11 cellular contexts compared by ENCODE assay signal in genomic region chr14:50233335-50234250, GRCh38. TPM values are rescaled to one million over a fixed set of nuclear protein-coding genes. Genes with fewer than 3 reads are reported as not detected.
A peak's percentile ranks its signal among the peaks of the same experiment; 100 is the strongest.
DNase-seq lines count a peak whose midpoint lies in the region; ATAC-seq and TF ChIP-seq lines count a peak whose summit lies in the region.
"Had no signal": no experiment of that assay in that cellular context is flagged by ENCODE, and none has a peak within 500 bp of the region (broad histone marks: within the 10 kb centered on the region; RNA-seq: fewer than 3 reads in every experiment).

No MANE protein-coding gene starts in this region.

- DNase-seq in activated naive CD4-positive, alpha-beta T cell treated with anti-CD3 and anti-CD28 coated beads for 36 hours: peak; percentile 40
- DNase-seq in activated naive CD4-positive, alpha-beta T cell (lab: John Stamatoyannopoulos, UW): no peak
- DNase-seq in NCI-H510A treated with DMSO at 0.1 percent for 48 hours (lab: John Stamatoyannopoulos, UW) (peak; percentile 82), left colon (no peak)
- peak; percentile 43 for DNase-seq in stimulated activated CD4-positive, alpha-beta T cell treated with anti-CD3 and anti-CD28 coated beads, Interleukin-4, amount 100 ng/mL, for 24 hours
- DNase-seq: activated CD8-positive, alpha-beta memory T cell treated with anti-CD3 and anti-CD28 coated beads, Interleukin-2, amount 50 U/mL, for 4 hours; GOT3 had no signal

- CTCF ChIA-PET in activated naive CD4-positive, alpha-beta T cell treated with anti-CD3 and anti-CD28 coated beads for 36 hours (lab: Charles Lee): interaction anchor here (0.8 to 1.0 kb wide), 3 partner anchors 9 to 372 kb away, joined by 3 to 5 read pairs (median 4); no protein-coding TSS in a partner anchor

- intact Hi-C loops in activated naive CD4-positive, alpha-beta T cell treated with anti-CD3 and anti-CD28 coated beads for 36 hours (cut with micrococcal nuclease): loop anchor here (1.0 to 10.0 kb wide), 5 partner anchors 111 to 1419 kb away; partner anchors contain the start of gene FRMD6
- intact Hi-C loops in left colon (cut with DNase I, micrococcal nuclease): no loop called here

- peaks cover 5% of the 10 kb centered on the region for H3K36me3 Mint-ChIP-seq in activated naive CD4-positive, alpha-beta T cell treated with anti-CD3 and anti-CD28 coated beads for 36 hours (ENCODE audit: low read depth)
- peaks cover 7% of the 10 kb centered on the region for H3K36me3 Mint-ChIP-seq in brain

- H3K4me3 Mint-ChIP-seq in activated naive CD4-positive, alpha-beta T cell treated with anti-CD3 and anti-CD28 coated beads for 36 hours: no peak overlapping the region
- peak overlapping the region in 1 of 5 experiments; percentile 91 for H3K4me3 Mint-ChIP-seq in brain

- peaks cover 6% of the 10 kb centered on the region for H3K9me3 Mint-ChIP-seq in activated naive CD4-positive, alpha-beta T cell treated with anti-CD3 and anti-CD28 coated beads for 36 hours
- H3K9me3 Mint-ChIP-seq in brain: peaks cover 0 to 4% (median 0%) of the 10 kb centered on the region in 5 experiments

- no peaks in the 10 kb centered on the region for H3K27me3 Mint-ChIP-seq in activated naive CD4-positive, alpha-beta T cell treated with anti-CD3 and anti-CD28 coated beads for 36 hours (ENCODE audit: low read depth)
- H3K27me3 Mint-ChIP-seq in brain: peaks cover 6% of the 10 kb centered on the region

- peaks cover 30% of the 10 kb centered on the region for H3K4me1 Mint-ChIP-seq in activated naive CD4-positive, alpha-beta T cell treated with anti-CD3 and anti-CD28 coated beads for 36 hours (ENCODE audit: low read depth)
- peaks cover 30% of the 10 kb centered on the region for H3K4me1 Mint-ChIP-seq in brain

- no peak for ATAC-seq in HG02970 (IDR thresholded peaks at IDR 0.05; ENCODE audit: low FRiP score, unreplicated experiment)
- ATAC-seq in left colon: no peak
- no peak for ATAC-seq in HG02759 (IDR thresholded peaks at IDR 0.05; ENCODE audit: unreplicated experiment)

- peak overlapping the region; percentile 65 for H3K27ac Mint-ChIP-seq in activated naive CD4-positive, alpha-beta T cell treated with anti-CD3 and anti-CD28 coated beads for 36 hours
- H3K27ac Mint-ChIP-seq in brain: peak overlapping the region in 3 of 5 experiments; percentile 18 to 98 (median 21)
- H3K27ac Mint-ChIP-seq: neural progenitor cell had no signal

- no peak for TF ChIP-seq CTCF in brain (conservative IDR thresholded peaks at IDR 0.05)

RNA-seq across cellular contexts. Expression of gene SOS2, which starts 2.2 kb away (rescaled TPM):
- 10 to 100 TPM; 20.3 to 22.1 TPM for total RNA-seq in activated naive CD4-positive, alpha-beta T cell treated with anti-CD3 and anti-CD28 coated beads for 36 hours
- 15.3 TPM for polyA plus RNA-seq in brain (ENCODE audit: insufficient read depth, low read depth, low replicate concordance)
- 10 to 100 TPM; 34.2 to 50.3 TPM for total RNA-seq in left colon

Comparison
In these comparisons a context has a peak if more than half of its experiments do, and no peak if none do; other contexts are left out.
1. DNase-seq: peak in activated naive CD4-positive, alpha-beta T cell treated with anti-CD3 and anti-CD28 coated beads for 36 hours (single experiment), NCI-H510A treated with DMSO at 0.1 percent for 48 hours (single experiment) and stimulated activated CD4-positive, alpha-beta T cell treated with anti-CD3 and anti-CD28 coated beads, Interleukin-4, amount 100 ng/mL, for 24 hours (single experiment); none in activated naive CD4-positive, alpha-beta T cell (0 of 4) and left colon (0 of 2).